In genomic region chr3:165854696-165855095, GRCh38 we compare ENCODE assay signal across 8 cellular contexts. TPM values are rescaled to one million over a fixed set of nuclear protein-coding genes. Genes with fewer than 3 reads are reported as not detected.
DNase-seq lines count a peak whose midpoint lies in the region; ATAC-seq and TF ChIP-seq lines count a peak whose summit lies in the region.

No MANE protein-coding gene starts in this region.

- no peak for TF ChIP-seq POLR2A in prostate gland (IDR thresholded peaks at IDR 0.05)

- H3K27me3 ChIP-seq in colonic mucosa, result no peaks in the 10 kb centered on the region
- H3K27me3 ChIP-seq in prostate gland (replicated peaks; ENCODE audit: insufficient read depth), result no peaks in the 10 kb centered on the region

- H3K36me3 ChIP-seq in colonic mucosa, result no peaks in the 10 kb centered on the region
- no peaks in the 10 kb centered on the region for H3K36me3 ChIP-seq in prostate gland

- H3K27ac ChIP-seq in colonic mucosa (no peak overlapping the region), prostate gland (no peak overlapping the region)

- peak; percentile 48 for ATAC-seq in GM18909 (IDR thresholded peaks at IDR 0.05; ENCODE audit: poor library complexity, unreplicated experiment)

- H3K4me1 ChIP-seq in colonic mucosa, result no peaks in the 10 kb centered on the region
- no peaks in the 10 kb centered on the region for H3K4me1 ChIP-seq in prostate gland (replicated peaks)

- 84% methylated on average over 1 of the region's 1 CpG for WGBS in prostate gland

- TF ChIP-seq CTCF in colonic mucosa (IDR thresholded peaks at IDR 0.05) (peak; percentile 21), prostate gland (IDR thresholded peaks at IDR 0.05) (peak in 3 of 4 experiments; percentile 20 to 43 (median 40))

- DNase-seq in AG08395 (ENCODE audit: low spot score) (peak; percentile 1), NCI-H2196 (lab: John Stamatoyannopoulos, UW; ENCODE audit: unreplicated experiment) (peak; percentile 44), colonic mucosa (no peak), prostate gland (ENCODE audit: low spot score) (no peak), NK-92 (lab: John Stamatoyannopoulos, UW; ENCODE audit: unreplicated experiment) (no peak)
- DNase-seq in activated CD4-positive, alpha-beta T cell treated with anti-CD3 and anti-CD28 coated beads for 48 hours, result no peak
- no peak for DNase-seq in stimulated activated CD4-positive, alpha-beta T cell treated with anti-CD3 and anti-CD28 coated beads, Interleukin-2, amount 100 ng/mL, for 48 hours

- H3K4me3 ChIP-seq in colonic mucosa (no peak overlapping the region), prostate gland (no peak overlapping the region)

- H3K9me3 ChIP-seq in colonic mucosa (no peaks in the 10 kb centered on the region), prostate gland (no peaks in the 10 kb centered on the region)

- intact Hi-C loops in colonic mucosa (cut with DNase I), result no loop called here
- intact Hi-C loops in prostate gland (cut with DNase I), result no loop called here

- H3K9ac ChIP-seq in colonic mucosa (ENCODE audit: low read depth in 2 of 2, low read length in 2 of 2), result no peak overlapping the region

RNA-seq across cellular contexts. Expression of gene BCHE, which starts 17.5 kb away (rescaled TPM):
- total RNA-seq in colonic mucosa, result 1 to 10 TPM; 1.6 to 5.4 TPM
- 1 to 10 TPM; 1.8 to 2.2 TPM for total RNA-seq in prostate gland

Comparison
In these comparisons a context has a peak if more than half of its experiments do, and no peak if none do; other contexts are left out.
1. DNase-seq: peak in AG08395 (single experiment) and NCI-H2196 (single experiment); none in colonic mucosa (single experiment), prostate gland (single experiment), activated CD4-positive, alpha-beta T cell treated with anti-CD3 and anti-CD28 coated beads for 48 hours (single experiment), stimulated activated CD4-positive, alpha-beta T cell treated with anti-CD3 and anti-CD28 coated beads, Interleukin-2, amount 100 ng/mL, for 48 hours (0 of 2) and NK-92 (single experiment).